15 cellular contexts compared by ENCODE assay signal in the genomic region with DNA sequence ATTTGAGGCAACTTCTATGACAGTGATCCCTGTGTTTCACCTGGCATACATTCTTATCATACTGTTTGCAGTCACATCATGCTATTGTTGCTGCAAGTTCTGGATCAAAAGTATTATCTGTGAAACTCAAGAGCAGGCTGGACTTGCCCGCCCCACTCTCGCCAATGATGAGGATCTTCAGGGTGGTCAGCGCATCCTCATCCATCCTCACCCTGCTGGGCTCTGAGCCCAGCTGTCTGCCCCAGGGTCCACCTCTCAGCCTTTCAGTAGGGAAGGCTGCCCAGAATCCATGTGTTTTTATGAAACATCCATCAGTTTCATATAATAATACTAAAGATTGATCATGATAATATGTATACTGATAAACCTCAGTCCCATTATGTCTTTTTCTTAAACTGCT. TPM values are rescaled to one million over a fixed set of nuclear protein-coding genes. Genes with fewer than 3 reads are reported as not detected.
A peak's percentile ranks its signal among the peaks of the same experiment; 100 is the strongest.
DNase-seq lines count a peak whose midpoint lies in the region; ATAC-seq and TF ChIP-seq lines count a peak whose summit lies in the region.
"Had no signal": no experiment of that assay in that cellular context is flagged by ENCODE, and none has a peak within 500 bp of the region (broad histone marks: within the 10 kb centered on the region; RNA-seq: fewer than 3 reads in every experiment).

No MANE protein-coding gene starts in this region.

- peak overlapping the region; percentile 60 for H3K27ac Mint-ChIP-seq in Calu3 (ENCODE audit: unreplicated experiment)
- H3K27ac Mint-ChIP-seq in osteocyte (ENCODE audit: unreplicated experiment): peak overlapping the region; percentile 65
- H3K27ac Mint-ChIP-seq in endodermal cell: no peak overlapping the region
- H3K27ac Mint-ChIP-seq: B cell had no signal

- TF ChIP-seq CTCF in Calu3 (IDR thresholded peaks at IDR 0.05; ENCODE audit: unreplicated experiment) (no peak), osteocyte (IDR thresholded peaks at IDR 0.05) (no peak), endodermal cell (conservative IDR thresholded peaks at IDR 0.05) (no peak)

- H3K27me3 ChIP-seq in MG63: no peaks in the 10 kb centered on the region
- H3K27me3 ChIP-seq in endodermal cell (ENCODE audit: control insufficient read depth, insufficient read depth, low read length, poor library complexity, severe bottlenecking): no peaks in the 10 kb centered on the region

- H3K36me3 Mint-ChIP-seq in Calu3 (ENCODE audit: insufficient read depth, unreplicated experiment): peaks cover 6% of the 10 kb centered on the region
- no peaks in the 10 kb centered on the region for H3K36me3 Mint-ChIP-seq in osteocyte (ENCODE audit: unreplicated experiment)
- H3K36me3 Mint-ChIP-seq in endodermal cell (ENCODE audit: low read depth): no peaks in the 10 kb centered on the region
- H3K36me3 Mint-ChIP-seq: CD4-positive, alpha-beta memory T cell had no signal

- H3K9me3 Mint-ChIP-seq in Calu3 (ENCODE audit: low read depth, unreplicated experiment) (peaks cover 8% of the 10 kb centered on the region), osteocyte (ENCODE audit: unreplicated experiment) (peaks cover 4% of the 10 kb centered on the region), endodermal cell (peaks cover 2% of the 10 kb centered on the region)

- no peak overlapping the region for H3K4me3 Mint-ChIP-seq in Calu3 (ENCODE audit: low read depth, unreplicated experiment)
- no peak overlapping the region for H3K4me3 Mint-ChIP-seq in osteocyte (ENCODE audit: unreplicated experiment)
- H3K4me3 Mint-ChIP-seq in endodermal cell: no peak overlapping the region
- H3K4me3 Mint-ChIP-seq: B cell; CD4-positive, alpha-beta memory T cell had no signal

- BruUV-seq in Calu3 (replicated peaks; lab: Mats Ljungman, UMichigan): no TSS peak

- H3K4me1 Mint-ChIP-seq in Calu3 (ENCODE audit: low read depth, unreplicated experiment) (peaks cover 24% of the 10 kb centered on the region), osteocyte (ENCODE audit: unreplicated experiment) (peaks cover 27% of the 10 kb centered on the region), endodermal cell (no peaks in the 10 kb centered on the region)
- H3K4me1 Mint-ChIP-seq: B cell; CD4-positive, alpha-beta memory T cell had no signal

- H3K36me3 ChIP-seq in MG63 (no peaks in the 10 kb centered on the region), endodermal cell (ENCODE audit: control insufficient read depth, insufficient read depth, low read length) (no peaks in the 10 kb centered on the region)

- peaks cover 19% of the 10 kb centered on the region for H3K27me3 Mint-ChIP-seq in Calu3 (ENCODE audit: unreplicated experiment)
- no peaks in the 10 kb centered on the region for H3K27me3 Mint-ChIP-seq in osteocyte (ENCODE audit: unreplicated experiment)
- H3K27me3 Mint-ChIP-seq in endodermal cell (ENCODE audit: insufficient read depth): peaks cover 26% of the 10 kb centered on the region
- H3K27me3 Mint-ChIP-seq: B cell had no signal

- H3K4me3 ChIP-seq in MG63: no peak overlapping the region
- H3K4me3 ChIP-seq in endodermal cell (ENCODE audit: low read length): no peak overlapping the region

- peaks cover 2% of the 10 kb centered on the region for H3K9me3 ChIP-seq in MG63
- H3K9me3 ChIP-seq in endodermal cell (ENCODE audit: control insufficient read depth, low read length): no peaks in the 10 kb centered on the region

- no peaks in the 10 kb centered on the region for H3K4me1 ChIP-seq in endodermal cell (ENCODE audit: control insufficient read depth, insufficient read depth, low read length)

- WGBS in endodermal cell (ENCODE audit: insufficient coverage in 1 of 2, insufficient read length in 1 of 2), 2 experiments: 94 to 100% methylated on average over 3 of the region's 3 CpGs

- H3K27ac ChIP-seq in endodermal cell (ENCODE audit: low read depth, low read length): no peak overlapping the region

- no peak for ATAC-seq in activated CD4-positive, CD25-positive, alpha-beta regulatory T cell treated with anti-CD3 and anti-CD28 coated beads, Interleukin-2, amount 50 U/mL, for 24 hours

- H3K9ac ChIP-seq in endodermal cell (ENCODE audit: extremely low read depth, low read length, poor library complexity, severe bottlenecking): no peak overlapping the region

- CTCF ChIA-PET in Calu3 (lab: Charles Lee): interaction anchor here (1.6 kb wide), 1 partner anchor 11 kb away, joined by 3 read pairs; no protein-coding TSS in a partner anchor

- DNase-seq in Calu3 (no peak), MG63 (peak; percentile 14), astrocyte of the hippocampus (ENCODE audit: low read depth, low spot score) (peak; percentile 7), osteocyte (ENCODE audit: extremely low spot score, unreplicated experiment) (no peak), endodermal cell (no peak), CD1c-positive myeloid dendritic cell (ENCODE audit: extremely low spot score) (no peak)
- DNase-seq: CD4-positive, alpha-beta memory T cell; KG1; NCI-H1048; NCI-H1436 treated with DMSO at 0.1 percent for 48 hours; NCI-H2081; NCI-H524; SHP77 had no signal

- intact Hi-C loops in Calu3 (cut with micrococcal nuclease; ENCODE audit: unreplicated experiment): no loop called here

RNA-seq across cellular contexts. Expression of a gene that starts 55.4 kb away (rescaled TPM):
- 106 and 108 TPM in 2 replicates for total RNA-seq in Calu3 (2022)
- total RNA-seq in MG63 (2014; rRNA removed; shearing (Covaris generic); ENCODE audit: low replicate concordance): 27.7 and 52.2 TPM in 2 replicates
- total RNA-seq in osteocyte: 103 and 104 TPM in 2 replicates
- 100 to 1,000 TPM in 1 of 2 donors, 10 to 100 TPM in 1; 90.8 to 104 TPM for total RNA-seq in endodermal cell
- 120 TPM for polyA plus RNA-seq in endodermal cell (2013, experiment 1 of 2)
- polyA plus RNA-seq in endodermal cell (2013, experiment 2 of 2): 126 TPM

Comparison
In these comparisons a context has a peak if more than half of its experiments do, and no peak if none do; other contexts are left out.
1. DNase-seq: peak in MG63 (single experiment) and astrocyte of the hippocampus (single experiment); none in Calu3 (single experiment), osteocyte (single experiment), endodermal cell (single experiment) and CD1c-positive myeloid dendritic cell (single experiment).